8 cellular contexts compared by ENCODE assay signal in genomic region chr9:20684865-20685696, GRCh38. TPM values are rescaled to one million over a fixed set of nuclear protein-coding genes. Genes with fewer than 3 reads are reported as not detected.
A peak's percentile ranks its signal among the peaks of the same experiment; 100 is the strongest.
DNase-seq lines count a peak whose midpoint lies in the region; ATAC-seq and TF ChIP-seq lines count a peak whose summit lies in the region.

No MANE protein-coding gene starts in this region.

- H3K27ac Mint-ChIP-seq in chondrocyte (ENCODE audit: unreplicated experiment): peak overlapping the region; percentile 95
- peak overlapping the region; percentile 89 for H3K27ac Mint-ChIP-seq in mesothelial cell of epicardium

- no peaks in the 10 kb centered on the region for H3K27me3 ChIP-seq in MM.1S (replicated peaks; ENCODE audit: insufficient read depth, low read length)

- ATAC-seq in HG02852 (IDR thresholded peaks at IDR 0.05; ENCODE audit: unreplicated experiment): no peak

- DNase-seq in NCI-H1694 (lab: John Stamatoyannopoulos, UW) (peak; percentile 10), NCI-H1694 treated with DMSO at 0.1 percent for 48 hours (lab: John Stamatoyannopoulos, UW) (no peak), MM.1S (no peak), chondrocyte (ENCODE audit: low spot score) (no peak), mesothelial cell of epicardium (ENCODE audit: low spot score in 2 of 2, unreplicated experiment in 2 of 2) (no peak), NCI-H1092 (lab: John Stamatoyannopoulos, UW) (no peak), NCI-H748 (lab: John Stamatoyannopoulos, UW; ENCODE audit: unreplicated experiment) (no peak)

- H3K9me3 Mint-ChIP-seq in chondrocyte (ENCODE audit: low read depth): no peaks in the 10 kb centered on the region
- no peaks in the 10 kb centered on the region for H3K9me3 Mint-ChIP-seq in mesothelial cell of epicardium

- H3K4me1 ChIP-seq in MM.1S (ENCODE audit: low read length): peaks cover 6% of the 10 kb centered on the region; the same call in 1 of the 2 replicates

- H2AFZ ChIP-seq in MM.1S (ENCODE audit: low read length): peak overlapping the region; percentile 20; the same call in 1 of the 2 replicates

- H3K79me2 ChIP-seq in MM.1S (ENCODE audit: low read length): peaks cover 22% of the 10 kb centered on the region

- H3K27me3 Mint-ChIP-seq in chondrocyte (ENCODE audit: low read depth): no peaks in the 10 kb centered on the region
- no peaks in the 10 kb centered on the region for H3K27me3 Mint-ChIP-seq in mesothelial cell of epicardium (ENCODE audit: low read depth)

- peak overlapping the region; percentile 88 for H3K4me3 Mint-ChIP-seq in chondrocyte (ENCODE audit: unreplicated experiment)
- peak overlapping the region; percentile 77 for H3K4me3 Mint-ChIP-seq in mesothelial cell of epicardium

- no peaks in the 10 kb centered on the region for H3F3A ChIP-seq in MM.1S (ENCODE audit: insufficient read depth, low read length)

- H3K36me3 ChIP-seq in MM.1S (replicated peaks; ENCODE audit: insufficient read depth, low read length): no peaks in the 10 kb centered on the region

- no peak for TF ChIP-seq CTCF in MM.1S (IDR thresholded peaks at IDR 0.05; ENCODE audit: low read length)
- TF ChIP-seq CTCF in chondrocyte (IDR thresholded peaks at IDR 0.05): no peak
- no peak for TF ChIP-seq CTCF in mesothelial cell of epicardium (IDR thresholded peaks at IDR 0.05; ENCODE audit: unreplicated experiment)

- H3K4me1 Mint-ChIP-seq in chondrocyte (ENCODE audit: low read depth): peaks cover 23% of the 10 kb centered on the region
- peaks cover 26% of the 10 kb centered on the region for H3K4me1 Mint-ChIP-seq in mesothelial cell of epicardium

- peak overlapping the region; percentile 69 for H3K4me3 ChIP-seq in MM.1S (ENCODE audit: low read length)

- H3K27ac ChIP-seq in MM.1S (ENCODE audit: low read length): peak overlapping the region; percentile 42; the same call in 1 of the 2 replicates

- no peaks in the 10 kb centered on the region for H3K9me3 ChIP-seq in MM.1S (replicated peaks; ENCODE audit: insufficient read depth, low read length)

- no peaks in the 10 kb centered on the region for H4K20me1 ChIP-seq in MM.1S (ENCODE audit: insufficient read depth, low read length)

- peak overlapping the region; percentile 70 for H3K4me2 ChIP-seq in MM.1S (ENCODE audit: low read depth, low read length)

- H3K9me2 ChIP-seq in MM.1S (replicated peaks; ENCODE audit: insufficient read depth, low read length): no peaks in the 10 kb centered on the region

- H3K36me3 Mint-ChIP-seq in chondrocyte (ENCODE audit: low read depth): no peaks in the 10 kb centered on the region
- H3K36me3 Mint-ChIP-seq in mesothelial cell of epicardium: no peaks in the 10 kb centered on the region

- peak overlapping the region; percentile 71; the same call in 1 of the 2 replicates for H3K9ac ChIP-seq in MM.1S (ENCODE audit: low read length)

RNA-seq across cellular contexts. Expression of gene FOCAD, which starts 1.0 kb away (rescaled TPM):
- total RNA-seq in chondrocyte: 26.2 to 51.1 TPM (median 28.7 TPM) in 3 replicates
- total RNA-seq in mesothelial cell of epicardium: 78.0 to 78.5 TPM (median 78.4 TPM) in 3 replicates
